Comparison of ENCODE assay signal across 28 cellular contexts in the genomic region with DNA sequence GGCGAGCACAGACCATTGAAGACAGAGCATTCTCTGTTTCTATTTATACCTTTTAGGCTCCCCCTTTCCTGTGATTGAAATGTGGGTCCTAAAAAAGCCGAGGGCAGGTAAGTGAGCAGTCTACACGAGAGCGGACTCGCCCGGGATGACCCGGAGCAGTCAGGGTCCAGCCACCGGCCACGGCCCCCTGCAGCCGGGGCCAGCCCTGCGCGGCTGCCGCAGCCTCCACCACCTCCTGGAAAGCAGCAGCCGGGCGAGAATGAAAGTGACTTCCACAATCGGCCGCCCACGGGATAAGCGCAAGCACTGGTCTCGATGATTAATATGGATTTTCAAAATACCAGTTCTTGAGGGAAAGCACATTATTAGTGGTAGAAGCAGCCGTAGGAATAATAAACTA.
DNase-seq lines count a peak whose midpoint lies in the region; ATAC-seq and TF ChIP-seq lines count a peak whose summit lies in the region.
"Had no signal": no experiment of that assay in that cellular context is flagged by ENCODE, and none has a peak within 500 bp of the region (broad histone marks: within the 10 kb centered on the region; RNA-seq: fewer than 3 reads in every experiment).

No MANE protein-coding gene starts in this region.

- H3K36me3 ChIP-seq in ascending aorta = no peaks in the 10 kb centered on the region
- H3K36me3 ChIP-seq in testis (ENCODE audit: low read depth, missing control alignments) = no peaks in the 10 kb centered on the region

- H3K4me1 ChIP-seq in ascending aorta = no peaks in the 10 kb centered on the region
- H3K4me1 ChIP-seq in testis = no peaks in the 10 kb centered on the region

- intact Hi-C loops in ascending aorta (cut with DNase I) = no loop called here
- intact Hi-C loops in testis (cut with DNase I; ENCODE audit: low total_unique reads) = no loop called here

- H3K9me3 ChIP-seq in ascending aorta = no peaks in the 10 kb centered on the region
- H3K9me3 ChIP-seq in testis = no peaks in the 10 kb centered on the region
- H3K9me3 ChIP-seq: mucosa of descending colon had no signal

- ATAC-seq in stimulated activated memory B cell treated with anti-CD40 and anti-IgM and Interleukin-4, amounts not matched to agents 10 μg/mL and 1 μg/mL and 100 μg/mL, for 72 hours = no peak
- ATAC-seq: activated naive CD8-positive, alpha-beta T cell treated with anti-CD3 and anti-CD28 coated beads, Interleukin-2, amount 50 U/mL, for 24 hours; HepG2; left ventricle myocardium superior; mucosa of descending colon; Right ventricle myocardium inferior; stimulated activated naive CD8-positive, alpha-beta T cell treated with anti-CD3 and anti-CD28 coated beads, Interleukin-15, amount 100 ng/mL, for 72 hours had no signal

- H3K27ac ChIP-seq in ascending aorta (no peak overlapping the region), testis (peak overlapping the region; percentile 45 to 52)

- no peak for TF ChIP-seq POLR2A in testis (IDR thresholded peaks at IDR 0.05)

- no peaks in the 10 kb centered on the region for H3K27me3 Mint-ChIP-seq in stimulated activated memory B cell treated with anti-CD40 and anti-IgM and Interleukin-4, amounts not matched to agents 10 μg/mL and 1 μg/mL and 100 μg/mL, for 72 hours
- H3K27me3 Mint-ChIP-seq: activated naive CD8-positive, alpha-beta T cell treated with anti-CD3 and anti-CD28 coated beads, Interleukin-2, amount 50 U/mL, for 24 hours; B cell; stimulated activated naive CD8-positive, alpha-beta T cell treated with anti-CD3 and anti-CD28 coated beads, Interleukin-15, amount 100 ng/mL, for 72 hours; type B pancreatic cell had no signal

- H3K36me3 Mint-ChIP-seq in stimulated activated memory B cell treated with anti-CD40 and anti-IgM and Interleukin-4, amounts not matched to agents 10 μg/mL and 1 μg/mL and 100 μg/mL, for 72 hours = no peaks in the 10 kb centered on the region
- H3K36me3 Mint-ChIP-seq: immature natural killer cell, type B pancreatic cell had no signal

- 47% methylated on average over 19 to 21 of the region's 21 CpGs for WGBS in testis, 2 donors

- no peak overlapping the region for H3K4me3 Mint-ChIP-seq in stimulated activated memory B cell treated with anti-CD40 and anti-IgM and Interleukin-4, amounts not matched to agents 10 μg/mL and 1 μg/mL and 100 μg/mL, for 72 hours
- H3K4me3 Mint-ChIP-seq: activated naive CD8-positive, alpha-beta T cell treated with anti-CD3 and anti-CD28 coated beads, Interleukin-2, amount 50 U/mL, for 24 hours; B cell; immature natural killer cell; stimulated activated naive CD8-positive, alpha-beta T cell treated with anti-CD3 and anti-CD28 coated beads, Interleukin-15, amount 100 ng/mL, for 72 hours; type B pancreatic cell had no signal

- no peaks in the 10 kb centered on the region for H3K4me1 Mint-ChIP-seq in stimulated activated memory B cell treated with anti-CD40 and anti-IgM and Interleukin-4, amounts not matched to agents 10 μg/mL and 1 μg/mL and 100 μg/mL, for 72 hours
- H3K4me1 Mint-ChIP-seq: activated naive CD8-positive, alpha-beta T cell treated with anti-CD3 and anti-CD28 coated beads, Interleukin-2, amount 50 U/mL, for 24 hours; B cell; immature natural killer cell; stimulated activated naive CD8-positive, alpha-beta T cell treated with anti-CD3 and anti-CD28 coated beads, Interleukin-15, amount 100 ng/mL, for 72 hours had no signal

- TF ChIP-seq CTCF in ascending aorta (IDR thresholded peaks at IDR 0.05) (no peak), testis (IDR thresholded peaks at IDR 0.05) (no peak)

- H3K4me3 ChIP-seq in ascending aorta (peak overlapping the region; percentile 12 to 56), testis (peak overlapping the region; percentile 46 to 59)
- H3K4me3 ChIP-seq: mucosa of descending colon had no signal

- H3K27ac Mint-ChIP-seq in stimulated activated memory B cell treated with anti-CD40 and anti-IgM and Interleukin-4, amounts not matched to agents 10 μg/mL and 1 μg/mL and 100 μg/mL, for 72 hours = no peak overlapping the region
- H3K27ac Mint-ChIP-seq: activated naive CD8-positive, alpha-beta T cell treated with anti-CD3 and anti-CD28 coated beads, Interleukin-2, amount 50 U/mL, for 24 hours; B cell; immature natural killer cell; stimulated activated naive CD8-positive, alpha-beta T cell treated with anti-CD3 and anti-CD28 coated beads, Interleukin-15, amount 100 ng/mL, for 72 hours; type B pancreatic cell had no signal

- H3K27me3 ChIP-seq in ascending aorta (no peaks in the 10 kb centered on the region), testis (no peaks in the 10 kb centered on the region)

- peaks cover 7% of the 10 kb centered on the region for H3K9me3 Mint-ChIP-seq in stimulated activated memory B cell treated with anti-CD40 and anti-IgM and Interleukin-4, amounts not matched to agents 10 μg/mL and 1 μg/mL and 100 μg/mL, for 72 hours
- H3K9me3 Mint-ChIP-seq: type B pancreatic cell had no signal

- peak; percentile 4 to 31 for DNase-seq in NCI-H2081 (lab: John Stamatoyannopoulos, UW)
- DNase-seq in NCI-H2081 treated with DMSO at 0.1 percent for 48 hours (lab: John Stamatoyannopoulos, UW) = no peak
- DNase-seq in ascending aorta (ENCODE audit: low spot score in 2 of 2) = no peak
- DNase-seq in midbrain (lab: John Stamatoyannopoulos, UW) = peak; percentile 1
- peak; percentile 31 for DNase-seq in testis
- no peak for DNase-seq in DMS53 treated with DMSO at 0.1 percent for 48 hours (lab: John Stamatoyannopoulos, UW; ENCODE audit: unreplicated experiment)
- no peak for DNase-seq in NCI-H2029 (lab: John Stamatoyannopoulos, UW)
- DNase-seq: 8988T; activated CD4-positive, alpha-beta T cell treated with anti-CD3 and anti-CD28 coated beads, Interleukin-2, amount 50 U/mL, for 48 hours; activated CD4-positive, CD25-positive, alpha-beta regulatory T cell; activated gamma-delta T cell; activated naive CD8-positive, alpha-beta T cell treated with anti-CD3 and anti-CD28 coated beads, Interleukin-2, amount 50 U/mL, for 24 hours; dermis blood vessel endothelial cell; DND-41; immature natural killer cell; left ventricle myocardium superior; NCI-H1105 treated with DMSO at 0.1 percent for 48 hours; NCI-H82; OCI-M1; stimulated activated CD4-positive, alpha-beta T cell treated with anti-CD3 and anti-CD28 coated beads, Interleukin-12 subunit alpha, Interleukin-12 subunit beta, amount 100 ng/mL, for 4 hours; stimulated activated CD4-positive, alpha-beta T cell treated with anti-CD3 and anti-CD28 coated beads, Interleukin-4, amount 100 ng/mL, for 4 hours; stimulated activated naive CD8-positive, alpha-beta T cell treated with anti-CD3 and anti-CD28 coated beads, Interleukin-15, amount 100 ng/mL, for 72 hours had no signal

Comparison
In these comparisons a context has a peak if more than half of its experiments do, and no peak if none do; other contexts are left out.
1. DNase-seq: peak in NCI-H2081 (2 of 2), midbrain (single experiment) and testis (single experiment); none in NCI-H2081 treated with DMSO at 0.1 percent for 48 hours (single experiment), ascending aorta (0 of 2), DMS53 treated with DMSO at 0.1 percent for 48 hours (single experiment) and NCI-H2029 (single experiment).
2. H3K27ac ChIP-seq: peak in testis (2 of 2); none in ascending aorta (0 of 2).